Comparison of ENCODE assay signal across 8 cellular contexts in genomic region chr10:91472911-91473310, GRCh38.
"Had no signal": no experiment of that assay in that cellular context is flagged by ENCODE, and none has a peak within 500 bp of the region (broad histone marks: within the 10 kb centered on the region; RNA-seq: fewer than 3 reads in every experiment).

No MANE protein-coding gene starts in this region.

- H3K4me3 ChIP-seq: K562 had no signal

- H3K9ac ChIP-seq: KMS-11 had no signal

- H3K27ac Mint-ChIP-seq: IgD-negative memory B cell had no signal

- DNase-seq: IMR-90, KBM-7, KG1 had no signal

- H3K27me3 Mint-ChIP-seq: IgD-negative memory B cell had no signal

- ATAC-seq: K562 had no signal

- H3K4me3 Mint-ChIP-seq: IgD-negative memory B cell had no signal

- H3K27ac ChIP-seq: HL-60, KMS-11 had no signal

- H3K4me2 ChIP-seq: KMS-11 had no signal

- FAIRE-seq: HTR-8/SVneo, K562 had no signal
